8 cellular contexts compared by ENCODE assay signal in genomic region chr1:162497723-162498441, GRCh38. TPM values are rescaled to one million over a fixed set of nuclear protein-coding genes. Genes with fewer than 3 reads are reported as not detected.
DNase-seq lines count a peak whose midpoint lies in the region; ATAC-seq, FAIRE-seq and TF ChIP-seq lines count a peak whose summit lies in the region.

UHMK1 (plus strand) TSS chr1:162497818; CDS start chr1:162498001, 183 bp downstream.

- peak within 1 kb of the TSS; percentile 63 for H3K27ac ChIP-seq in RWPE2 (ENCODE audit: poor library complexity, severe bottlenecking)

- H3K36me3 ChIP-seq in RWPE2 (ENCODE audit: low read depth) = peaks cover 37% of the 10 kb centered on the region

- peaks cover 12% of the 10 kb centered on the region for H3K4me1 ChIP-seq in RWPE2 (ENCODE audit: insufficient read depth, poor library complexity, severe bottlenecking)

- H3K9me3 Mint-ChIP-seq in activated T-helper 17 cell treated with anti-CD3 and anti-CD28 coated beads, Interleukin-2, amount 50 U/mL, for 72 hours = no peaks in the 10 kb centered on the region
- H3K9me3 Mint-ChIP-seq in naive thymus-derived CD8-positive, alpha-beta T cell = no peaks in the 10 kb centered on the region
- H3K9me3 Mint-ChIP-seq in stimulated activated naive B cell treated with anti-CD40 and anti-IgM and Interleukin-4, amounts not matched to agents 10 μg/mL and 1 μg/mL and 100 μg/mL, for 72 hours = no peaks in the 10 kb centered on the region

- no peaks in the 10 kb centered on the region for H3K27me3 Mint-ChIP-seq in activated T-helper 17 cell treated with anti-CD3 and anti-CD28 coated beads, Interleukin-2, amount 50 U/mL, for 72 hours
- H3K27me3 Mint-ChIP-seq in naive thymus-derived CD8-positive, alpha-beta T cell = peaks cover 0 to 2% (median 0%) of the 10 kb centered on the region in 5 donors
- H3K27me3 Mint-ChIP-seq in stimulated activated naive B cell treated with anti-CD40 and anti-IgM and Interleukin-4, amounts not matched to agents 10 μg/mL and 1 μg/mL and 100 μg/mL, for 72 hours = no peaks in the 10 kb centered on the region

- H3K27ac Mint-ChIP-seq in activated T-helper 17 cell treated with anti-CD3 and anti-CD28 coated beads, Interleukin-2, amount 50 U/mL, for 72 hours = peak within 1 kb of the TSS; percentile 93
- peak within 1 kb of the TSS; percentile 76 to 98 (median 94) for H3K27ac Mint-ChIP-seq in naive thymus-derived CD8-positive, alpha-beta T cell
- H3K27ac Mint-ChIP-seq in stimulated activated naive B cell treated with anti-CD40 and anti-IgM and Interleukin-4, amounts not matched to agents 10 μg/mL and 1 μg/mL and 100 μg/mL, for 72 hours = peak within 1 kb of the TSS; percentile 98

- no peak for FAIRE-seq in H54 (lab: Jason Lieb, UNC)

- peaks cover 43% of the 10 kb centered on the region for H3K36me3 Mint-ChIP-seq in activated T-helper 17 cell treated with anti-CD3 and anti-CD28 coated beads, Interleukin-2, amount 50 U/mL, for 72 hours (ENCODE audit: low read depth)
- peaks cover 4 to 29% (median 6%) of the 10 kb centered on the region in 3 donors for H3K36me3 Mint-ChIP-seq in naive thymus-derived CD8-positive, alpha-beta T cell
- H3K36me3 Mint-ChIP-seq in stimulated activated naive B cell treated with anti-CD40 and anti-IgM and Interleukin-4, amounts not matched to agents 10 μg/mL and 1 μg/mL and 100 μg/mL, for 72 hours = peaks cover 0 to 13% of the 10 kb centered on the region in 2 donors

- POLR2A ChIA-PET in naive thymus-derived CD8-positive, alpha-beta T cell (lab: Charles Lee) = interaction anchor here (0.6 to 2.2 kb wide), 2 partner anchors 8 to 63 kb away, joined by 3 to 6 read pairs; partner anchors contain the start of gene UAP1

- peak within 1 kb of the TSS; percentile 96 for H3K4me3 Mint-ChIP-seq in activated T-helper 17 cell treated with anti-CD3 and anti-CD28 coated beads, Interleukin-2, amount 50 U/mL, for 72 hours
- peak within 1 kb of the TSS; percentile 83 to 97 (median 90) for H3K4me3 Mint-ChIP-seq in naive thymus-derived CD8-positive, alpha-beta T cell
- H3K4me3 Mint-ChIP-seq in stimulated activated naive B cell treated with anti-CD40 and anti-IgM and Interleukin-4, amounts not matched to agents 10 μg/mL and 1 μg/mL and 100 μg/mL, for 72 hours = peak within 1 kb of the TSS; percentile 90 to 98

- H3K4me3 ChIP-seq in RWPE2 (ENCODE audit: severe bottlenecking) = peak within 1 kb of the TSS; percentile 84
- peak within 1 kb of the TSS; percentile 96 for H3K4me3 ChIP-seq in fibroblast of mammary gland (ENCODE audit: control insufficient read depth, low read depth, low read length)

- peaks cover 5% of the 10 kb centered on the region for H3K4me1 Mint-ChIP-seq in activated T-helper 17 cell treated with anti-CD3 and anti-CD28 coated beads, Interleukin-2, amount 50 U/mL, for 72 hours
- H3K4me1 Mint-ChIP-seq in naive thymus-derived CD8-positive, alpha-beta T cell = peaks cover 14 to 47% (median 33%) of the 10 kb centered on the region in 4 donors
- H3K4me1 Mint-ChIP-seq in stimulated activated naive B cell treated with anti-CD40 and anti-IgM and Interleukin-4, amounts not matched to agents 10 μg/mL and 1 μg/mL and 100 μg/mL, for 72 hours = peaks cover 8 to 28% of the 10 kb centered on the region in 2 donors

- DNase-seq in EL (peak; percentile 93), H54 (ENCODE audit: insufficient read length, low spot score) (peak; percentile 89), LoVo (ENCODE audit: low spot score) (peak; percentile 90), RWPE2 (ENCODE audit: low spot score) (peak; percentile 89), fibroblast of mammary gland (ENCODE audit: low read depth) (peak; percentile 87)
- DNase-seq in naive thymus-derived CD8-positive, alpha-beta T cell = peak; percentile 77 to 95 (median 88)
- DNase-seq in stimulated activated naive B cell treated with anti-CD40 and anti-IgM and Interleukin-4, amounts not matched to agents 10 μg/mL and 1 μg/mL and 100 μg/mL, for 72 hours = peak; percentile 82

- ATAC-seq in RWPE2 (ENCODE audit: low read depth) = peak; percentile 97
- ATAC-seq in activated T-helper 17 cell treated with anti-CD3 and anti-CD28 coated beads, Interleukin-2, amount 50 U/mL, for 72 hours (replicated peaks) = peak; percentile 99
- peak; percentile 97 to 98 for ATAC-seq in naive thymus-derived CD8-positive, alpha-beta T cell
- ATAC-seq in stimulated activated naive B cell treated with anti-CD40 and anti-IgM and Interleukin-4, amounts not matched to agents 10 μg/mL and 1 μg/mL and 100 μg/mL, for 72 hours (replicated peaks) = peak; percentile 97 to 99

- no peaks in the 10 kb centered on the region for H3K27me3 ChIP-seq in RWPE2 (ENCODE audit: insufficient read depth, poor library complexity, severe bottlenecking)

- TF ChIP-seq CTCF in RWPE2 (IDR thresholded peaks at IDR 0.05; ENCODE audit: poor library complexity, severe bottlenecking) = no peak
- no peak for TF ChIP-seq CTCF in fibroblast of mammary gland (conservative IDR thresholded peaks at IDR 0.05; ENCODE audit: control insufficient read depth, insufficient read depth, low read depth, low read length)

- no peaks in the 10 kb centered on the region for H3K9me3 ChIP-seq in RWPE2 (ENCODE audit: severe bottlenecking)

- peak; percentile 86 for TF ChIP-seq POLR2A in H54 (IDR thresholded peaks at IDR 0.05; ENCODE audit: low read depth, low read length)

RNA-seq across cellular contexts. Expression of gene UHMK1, which starts in this region (rescaled TPM):
- 10 to 100 TPM; 50.1 to 57.6 TPM for total RNA-seq in activated T-helper 17 cell treated with anti-CD3 and anti-CD28 coated beads, Interleukin-2, amount 50 U/mL, for 72 hours
- 10 to 100 TPM; 65.5 to 68.6 TPM for total RNA-seq in naive thymus-derived CD8-positive, alpha-beta T cell
- polyA plus RNA-seq in naive thymus-derived CD8-positive, alpha-beta T cell = 10 to 100 TPM; 48.4 to 75.9 (median 57.6) TPM

Comparison
In these comparisons a context has a peak if more than half of its experiments do, and no peak if none do; other contexts are left out.
1. Peak in every context shown above with its lines: DNase-seq, ATAC-seq, H3K4me3 ChIP-seq and H3K27ac ChIP-seq.